ENCODE assay signal across 15 cellular contexts in the genomic region with DNA sequence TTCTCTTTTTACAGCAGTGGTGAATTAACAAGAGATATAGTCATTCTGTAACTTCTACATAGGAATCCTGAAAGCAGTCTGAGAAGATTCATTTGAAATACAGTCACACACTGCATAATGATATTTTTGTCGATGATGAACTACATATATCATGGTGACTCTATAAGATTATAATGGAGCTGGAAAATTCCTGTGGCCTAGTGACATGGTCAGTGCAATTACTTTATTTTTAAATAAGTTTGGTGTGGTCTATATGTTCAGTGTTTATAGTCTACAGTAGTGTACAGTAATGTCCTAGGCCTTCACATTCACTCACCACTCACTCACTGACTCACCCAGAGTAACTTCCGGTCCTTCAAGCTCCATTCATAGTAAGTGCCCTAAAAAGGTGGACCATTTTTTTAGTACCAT.
A peak's percentile ranks its signal among the peaks of the same experiment; 100 is the strongest.
DNase-seq lines count a peak whose midpoint lies in the region; ATAC-seq and TF ChIP-seq lines count a peak whose summit lies in the region.
"Had no signal": no experiment of that assay in that cellular context is flagged by ENCODE, and none has a peak within 500 bp of the region (broad histone marks: within the 10 kb centered on the region; RNA-seq: fewer than 3 reads in every experiment).

No MANE protein-coding gene starts in this region.

- peak overlapping the region; percentile 51 for H3K27ac ChIP-seq in brain microvascular endothelial cell
- no peak overlapping the region for H3K27ac ChIP-seq in foreskin keratinocyte
- no peak overlapping the region for H3K27ac ChIP-seq in upper lobe of right lung

- H3K4me3 ChIP-seq in brain microvascular endothelial cell (ENCODE audit: low read depth, low read length): no peak overlapping the region
- no peak overlapping the region for H3K4me3 ChIP-seq in upper lobe of right lung
- no peak overlapping the region for H3K4me3 ChIP-seq in BE2C (ENCODE audit: low read depth, low read length)

- H3K4me1 ChIP-seq in foreskin keratinocyte (no peaks in the 10 kb centered on the region), upper lobe of right lung (no peaks in the 10 kb centered on the region), BE2C (no peaks in the 10 kb centered on the region)

- intact Hi-C loops in upper lobe of right lung (cut with DNase I): no loop called here

- H3K27me3 ChIP-seq in brain microvascular endothelial cell (replicated peaks) (no peaks in the 10 kb centered on the region), foreskin keratinocyte (no peaks in the 10 kb centered on the region), upper lobe of right lung (no peaks in the 10 kb centered on the region), BE2C (no peaks in the 10 kb centered on the region)

- in situ Hi-C loops in brain microvascular endothelial cell (cut with HindIII; ENCODE audit: low pct_ligation_motif_present, low sequenced_read_pairs): no loop called here

- peak; percentile 0 for DNase-seq in ELR (ENCODE audit: low read depth)
- peak; percentile 61 for DNase-seq in RKO (ENCODE audit: low spot score)
- peak; percentile 54 for DNase-seq in brain microvascular endothelial cell
- DNase-seq in foreskin keratinocyte: peak; percentile 28 to 83
- DNase-seq in NCI-H2107 treated with DMSO at 0.1 percent for 48 hours (lab: John Stamatoyannopoulos, UW; ENCODE audit: unreplicated experiment): no peak
- no peak for DNase-seq in upper lobe of right lung
- DNase-seq in BE2C: no peak
- DNase-seq in activated naive CD4-positive, alpha-beta T cell treated with anti-CD3 and anti-CD28 coated beads, Interleukin-2, amount 50 U/mL, for 16 hours: no peak
- DNase-seq: CD4-positive, alpha-beta memory T cell; DMS79; GDM1; Kasumi-1; NCI-H187; NCI-H345; SW 1271 had no signal

- H3K36me3 ChIP-seq in brain microvascular endothelial cell (replicated peaks) (no peaks in the 10 kb centered on the region), upper lobe of right lung (no peaks in the 10 kb centered on the region), BE2C (no peaks in the 10 kb centered on the region)

- H3K9me3 ChIP-seq in upper lobe of right lung: no peaks in the 10 kb centered on the region
- no peaks in the 10 kb centered on the region for H3K9me3 ChIP-seq in BE2C

- no peak for TF ChIP-seq CTCF in brain microvascular endothelial cell (IDR thresholded peaks at IDR 0.05; ENCODE audit: low read depth, low read length, missing control alignments)
- TF ChIP-seq CTCF in foreskin keratinocyte (conservative IDR thresholded peaks at IDR 0.05): no peak
- TF ChIP-seq CTCF in upper lobe of right lung (IDR thresholded peaks at IDR 0.05): no peak
- no peak for TF ChIP-seq CTCF in BE2C (IDR thresholded peaks at IDR 0.05; ENCODE audit: low read depth, low read length)

- peak; percentile 77 for ATAC-seq in foreskin keratinocyte
- no peak for ATAC-seq in upper lobe of right lung

Comparison
In these comparisons a context has a peak if more than half of its experiments do, and no peak if none do; other contexts are left out.
1. DNase-seq: peak in ELR (single experiment), RKO (single experiment), brain microvascular endothelial cell (single experiment) and foreskin keratinocyte (2 of 2); none in NCI-H2107 treated with DMSO at 0.1 percent for 48 hours (single experiment), upper lobe of right lung (single experiment), BE2C (single experiment) and activated naive CD4-positive, alpha-beta T cell treated with anti-CD3 and anti-CD28 coated beads, Interleukin-2, amount 50 U/mL, for 16 hours (single experiment).